Comparison of ENCODE assay signal across 1 cellular context in genomic region chr11:59291228-59291627, GRCh38.
TF ChIP-seq lines count a peak whose summit lies in the region.

No MANE protein-coding gene starts in this region.

TF ChIP-seq in GM23338, 12 proteins besides CTCF, POLR2A, EP300 and RAD21 (continued from another document):
- TF ChIP-seq ZNF462 (CRISPR knock-in tag; IDR thresholded peaks at IDR 0.05) (no peak), JUNB (IDR thresholded peaks at IDR 0.05; ENCODE audit: unreplicated experiment) (no peak), NANOG (IDR thresholded peaks at IDR 0.05; ENCODE audit: borderline replicate concordance) (no peak), ZNF331 (CRISPR knock-in tag; IDR thresholded peaks at IDR 0.05; ENCODE audit: low read depth) (no peak), ZNF114 (CRISPR knock-in tag; IDR thresholded peaks at IDR 0.05) (no peak), CREB1 (CRISPR knock-in tag; IDR thresholded peaks at IDR 0.05; ENCODE audit: low read depth) (no peak), STAT1 (IDR thresholded peaks at IDR 0.05; ENCODE audit: unreplicated experiment) (no peak), EZH2 (IDR thresholded peaks at IDR 0.05; ENCODE audit: low read depth, unreplicated experiment) (no peak)
